ENCODE assay signal across 8 cellular contexts in genomic region chr12:123384318-123384993, GRCh38. TPM values are rescaled to one million over a fixed set of nuclear protein-coding genes. Genes with fewer than 3 reads are reported as not detected.
DNase-seq lines count a peak whose midpoint lies in the region; ATAC-seq, FAIRE-seq and TF ChIP-seq lines count a peak whose summit lies in the region.

No MANE protein-coding gene starts in this region.

- peak overlapping the region; percentile 49; the same call in 1 of the 2 replicates for H3K27ac ChIP-seq in DOHH2 (ENCODE audit: low read depth, low read length)
- H3K27ac ChIP-seq in IMR-90 (ENCODE audit: insufficient read depth, low read length): peak overlapping the region; percentile 79

- H4K5ac ChIP-seq in IMR-90 (ENCODE audit: low read depth, low read length): peak overlapping the region; percentile 49; the same call in 1 of the 2 replicates

- H2BK5ac ChIP-seq in IMR-90 (ENCODE audit: low read depth, low read length, poor library complexity, severe bottlenecking): peak overlapping the region; percentile 43

- TF ChIP-seq CTCF in DOHH2 (IDR thresholded peaks at IDR 0.05; ENCODE audit: low read depth, low read length, poor library complexity, severe bottlenecking): peak; percentile 25
- no peak for TF ChIP-seq CTCF in IMR-90 (conservative IDR thresholded peaks at IDR 0.05; ENCODE audit: low read depth, low read length)

- H3K4me2 ChIP-seq in DOHH2 (ENCODE audit: low read length) (peak overlapping the region; percentile 99), IMR-90 (ENCODE audit: low read depth, low read length) (peak overlapping the region; percentile 96), skeletal muscle satellite cell (ENCODE audit: low read length) (peak overlapping the region; percentile 97)

- peak overlapping the region; percentile 5 to 38; a peak in 1 of 4 replicates for H4K8ac ChIP-seq in IMR-90 (ENCODE audit: low read depth in 2 of 2, low read length in 2 of 2)

- H3K23ac ChIP-seq in IMR-90 (ENCODE audit: low read depth, low read length): peak overlapping the region; percentile 66

- no peak overlapping the region for H2BK20ac ChIP-seq in IMR-90 (ENCODE audit: low read depth, low read length)

- peak overlapping the region; percentile 96 for H2AFZ ChIP-seq in IMR-90 (replicated peaks; ENCODE audit: low read length, poor library complexity)

- H2AK9ac ChIP-seq in IMR-90 (replicated peaks; ENCODE audit: low read depth, low read length, poor library complexity): peak overlapping the region; percentile 86

- peaks cover 44% of the 10 kb centered on the region for H3K79me2 ChIP-seq in DOHH2 (ENCODE audit: control insufficient read depth, low read length)

- in situ Hi-C loops in IMR-90 (cut with MboI; ENCODE audit: low sequenced_read_pairs): no loop called here

- no peak overlapping the region for H2BK15ac ChIP-seq in IMR-90 (ENCODE audit: low read depth, low read length)

- peak overlapping the region; percentile 54 for H3K56ac ChIP-seq in IMR-90 (ENCODE audit: extremely low read depth, insufficient read depth, low read length)

- no peak overlapping the region; the same call in 1 of the 2 replicates for H3K18ac ChIP-seq in IMR-90 (ENCODE audit: low read depth, low read length)

- no peaks in the 10 kb centered on the region for H3K27me3 Mint-ChIP-seq in activated T-cell treated with anti-CD3 and anti-CD28 coated beads, Interleukin-2, amount 50 U/mL, for 72 hours (ENCODE audit: low read depth)

- H3K4me3 ChIP-seq in DOHH2 (ENCODE audit: low read length) (peak overlapping the region; percentile 100), IMR-90 (ENCODE audit: insufficient read depth, low read depth, low read length) (peak overlapping the region; percentile 49), skeletal muscle satellite cell (ENCODE audit: low read length) (peak overlapping the region; percentile 85)

- H3K36me3 ChIP-seq in DOHH2 (ENCODE audit: control insufficient read depth, low read length) (no peaks in the 10 kb centered on the region; the same call in 1 of the 2 replicates), IMR-90 (ENCODE audit: control insufficient read depth, insufficient read depth, low read length) (no peaks in the 10 kb centered on the region), skeletal muscle satellite cell (ENCODE audit: insufficient read depth, low read length) (no peaks in the 10 kb centered on the region)

- H3K9ac ChIP-seq in IMR-90 (ENCODE audit: low read depth, low read length) (peak overlapping the region; percentile 80), skeletal muscle satellite cell (ENCODE audit: low read depth, low read length) (peak overlapping the region; percentile 85)

- peak overlapping the region; percentile 26 for H4K91ac ChIP-seq in IMR-90 (ENCODE audit: insufficient read depth, low read depth, low read length)

- 0% methylated on average over 9 of the region's 41 CpGs; no CpG with 5 or more reads in 1 of the 2 experiments for WGBS in IMR-90 (ENCODE audit: extremely low coverage in 2 of 2, insufficient read length in 1 of 2), 2 experiments

- no peaks in the 10 kb centered on the region for H3K9me3 Mint-ChIP-seq in activated T-cell treated with anti-CD3 and anti-CD28 coated beads, Interleukin-2, amount 50 U/mL, for 72 hours

- DNase-seq in IMR-90: no peak
- DNase-seq in activated T-cell treated with anti-CD3 and anti-CD28 coated beads, Interleukin-2, amount 50 U/mL, for 72 hours: peak; percentile 47 to 52
- peak; percentile 38 for DNase-seq in hepatic stellate cell (ENCODE audit: low spot score)
- no peak for DNase-seq in GM19239 (ENCODE audit: insufficient read length, low spot score)

- peaks cover 13% of the 10 kb centered on the region; the same call in 1 of the 2 replicates for H3K9me1 ChIP-seq in IMR-90 (ENCODE audit: insufficient read depth, low read length)

- no peak for TF ChIP-seq RAD21 in IMR-90 (IDR thresholded peaks at IDR 0.05; ENCODE audit: low read length)

- H4K20me1 ChIP-seq in DOHH2 (ENCODE audit: control insufficient read depth, insufficient read depth, low read depth, low read length) (no peaks in the 10 kb centered on the region), IMR-90 (ENCODE audit: insufficient read depth, low read length) (no peaks in the 10 kb centered on the region)

- no TSS peak for BruUV-seq in IMR-90 (replicated peaks; lab: Mats Ljungman, UMichigan)

- H2AK5ac ChIP-seq in IMR-90 (ENCODE audit: low read depth, low read length): 0 out of 2 replicates have a peak overlapping the region, but pooled peaks have one; percentile 3

- peaks cover 23% of the 10 kb centered on the region for H3K4me1 Mint-ChIP-seq in activated T-cell treated with anti-CD3 and anti-CD28 coated beads, Interleukin-2, amount 50 U/mL, for 72 hours (ENCODE audit: low read depth)

- intact Hi-C loops in IMR-90 (cut with micrococcal nuclease): loop anchor here (10.0 kb wide), 1 partner anchor 410 kb away; the partner anchor contains the start of gene OGFOD2

- no peak for FAIRE-seq in GM19239 (lab: Jason Lieb, UNC)

- CTCF ChIA-PET in IMR-90 (lab: Yijun Ruan, JAX): interaction anchor here (1.1 kb wide), 1 partner anchor 19 kb away, joined by 5 read pairs; no protein-coding TSS in a partner anchor

- POLR2A ChIA-PET in IMR-90 (lab: Charles Lee; ENCODE audit: unreplicated experiment): interaction anchor here (0.6 to 1.2 kb wide), 3 partner anchors 19 to 1304 kb away, joined by 3 to 4 read pairs (median 4); partner anchors contain the start of genes SBNO1 and TMED2

- dilution Hi-C loops in IMR-90 (cut with HindIII; ENCODE audit: low sequenced_read_pairs, unreplicated experiment): no loop called here

- H3K36me3 Mint-ChIP-seq in activated T-cell treated with anti-CD3 and anti-CD28 coated beads, Interleukin-2, amount 50 U/mL, for 72 hours (ENCODE audit: insufficient read depth in 2 of 2): peaks cover 2% of the 10 kb centered on the region in 2 donors

- peaks cover 3% of the 10 kb centered on the region for H3F3A ChIP-seq in DOHH2 (ENCODE audit: control insufficient read depth, insufficient read depth)

- H3K14ac ChIP-seq in IMR-90 (replicated peaks; ENCODE audit: low read depth, low read length): peak overlapping the region; percentile 64

- H3K9me3 ChIP-seq in DOHH2 (ENCODE audit: control insufficient read depth, insufficient read depth, low read length) (no peaks in the 10 kb centered on the region), IMR-90 (ENCODE audit: control insufficient read depth, insufficient read depth, low read length) (no peaks in the 10 kb centered on the region), skeletal muscle satellite cell (replicated peaks; ENCODE audit: low read length) (no peaks in the 10 kb centered on the region)

- no peak for ATAC-seq in IMR-90 (ENCODE audit: low read depth)
- ATAC-seq in activated T-cell treated with anti-CD3 and anti-CD28 coated beads, Interleukin-2, amount 50 U/mL, for 72 hours (replicated peaks in 1 of 2): peak in 1 of 2 donors; percentile 15
- no peak for ATAC-seq in GM21447 (IDR thresholded peaks at IDR 0.05; ENCODE audit: unreplicated experiment)
- ATAC-seq in HG02642 (IDR thresholded peaks at IDR 0.05; ENCODE audit: poor library complexity, unreplicated experiment): no peak

- peaks cover 17 to 43% of the 10 kb centered on the region in 2 experiments for H3K79me1 ChIP-seq in IMR-90 (ENCODE audit: low read depth in 1 of 2, low read length in 2 of 2)

- H3K4ac ChIP-seq in IMR-90 (ENCODE audit: low read depth, low read length): peak overlapping the region; percentile 78

- no peak overlapping the region for H2BK120ac ChIP-seq in IMR-90 (ENCODE audit: low read depth, low read length)

- peak overlapping the region; percentile 97 to 98 for H3K4me3 Mint-ChIP-seq in activated T-cell treated with anti-CD3 and anti-CD28 coated beads, Interleukin-2, amount 50 U/mL, for 72 hours

- H3K4me1 ChIP-seq in DOHH2 (ENCODE audit: control insufficient read depth, low read length) (peaks cover 18% of the 10 kb centered on the region), IMR-90 (ENCODE audit: control insufficient read depth, insufficient read depth, low read length) (peaks cover 7% of the 10 kb centered on the region), skeletal muscle satellite cell (ENCODE audit: control insufficient read depth, insufficient read depth, low read length) (peaks cover 13% of the 10 kb centered on the region)

- no peak overlapping the region for H3K27ac Mint-ChIP-seq in activated T-cell treated with anti-CD3 and anti-CD28 coated beads, Interleukin-2, amount 50 U/mL, for 72 hours

- H3K27me3 ChIP-seq in DOHH2 (ENCODE audit: control insufficient read depth, low read length) (no peaks in the 10 kb centered on the region; the same call in 1 of the 2 replicates), IMR-90 (ENCODE audit: control insufficient read depth, insufficient read depth, low read length) (no peaks in the 10 kb centered on the region), skeletal muscle satellite cell (ENCODE audit: control insufficient read depth, insufficient read depth, low read length) (no peaks in the 10 kb centered on the region)

- TF ChIP-seq POLR2A in IMR-90 (IDR thresholded peaks at IDR 0.05; ENCODE audit: low read depth, low read length): no peak

- no peaks in the 10 kb centered on the region for H3K9me2 ChIP-seq in DOHH2 (replicated peaks; ENCODE audit: control insufficient read depth, low read length)

TF ChIP-seq in IMR-90, 13 proteins besides CTCF, POLR2A, EP300 and RAD21 (continues in another document):
- no peak for TF ChIP-seq NFE2L2 (IDR thresholded peaks at IDR 0.05; ENCODE audit: low read depth, low read length)
- no peak for TF ChIP-seq CEBPB (IDR thresholded peaks at IDR 0.05; ENCODE audit: low read depth, low read length)
- no peak for TF ChIP-seq SMC3 (IDR thresholded peaks at IDR 0.05; ENCODE audit: low read depth, low read length)

RNA-seq across cellular contexts. Expression of gene KMT5A, which starts 0.5 kb away (rescaled TPM):
- 26.0 and 32.2 TPM in 2 replicates for total RNA-seq in IMR-90 (2012; rRNA removed)
- polyA plus RNA-seq in IMR-90 (2012; rRNA removed): 28.3 and 30.3 TPM in 2 replicates
- 16.3 and 17.9 TPM in 2 replicates for polyA plus RNA-seq in IMR-90 (2012; cell fraction: cytosol; rRNA removed)
- 47.8 and 61.5 TPM in 2 replicates for polyA plus RNA-seq in IMR-90 (2012; cell fraction: nucleus; rRNA removed; ENCODE audit: low replicate concordance)
- total RNA-seq in activated T-cell treated with anti-CD3 and anti-CD28 coated beads, Interleukin-2, amount 50 U/mL, for 72 hours: 10 to 100 TPM; 67.4 to 83.7 TPM
- 38.0 and 45.4 TPM in 2 replicates for total RNA-seq in skeletal muscle satellite cell (2012; rRNA removed)

RNA-seq across cellular contexts. Expression of gene SBNO1, which starts 19.8 kb away (rescaled TPM):
- total RNA-seq in IMR-90 (2012; rRNA removed): 24.9 and 43.0 TPM in 2 replicates
- 4.1 and 5.3 TPM in 2 replicates for polyA plus RNA-seq in IMR-90 (2012; rRNA removed)
- 1.5 TPM in 2 replicates for polyA plus RNA-seq in IMR-90 (2012; cell fraction: cytosol; rRNA removed)
- 2.1 and 6.2 TPM in 2 replicates for polyA plus RNA-seq in IMR-90 (2012; cell fraction: nucleus; rRNA removed; ENCODE audit: low replicate concordance)
- 10 to 100 TPM; 38.5 to 41.6 TPM for total RNA-seq in activated T-cell treated with anti-CD3 and anti-CD28 coated beads, Interleukin-2, amount 50 U/mL, for 72 hours
- 23.8 and 28.4 TPM in 2 replicates for total RNA-seq in skeletal muscle satellite cell (2012; rRNA removed)

RNA-seq across cellular contexts. Expression of gene RILPL2, which starts 52.0 kb away (rescaled TPM):
- 1.8 and 2.2 TPM in 2 replicates for total RNA-seq in IMR-90 (2012; rRNA removed)
- 2.1 and 2.2 TPM in 2 replicates for polyA plus RNA-seq in IMR-90 (2012; rRNA removed)
- 2.0 TPM in 2 replicates for polyA plus RNA-seq in IMR-90 (2012; cell fraction: cytosol; rRNA removed)
- polyA plus RNA-seq in IMR-90 (2012; cell fraction: nucleus; rRNA removed; ENCODE audit: low replicate concordance): 0.61 and 0.91 TPM in 2 replicates
- 10 to 100 TPM; 13.6 to 13.9 TPM for total RNA-seq in activated T-cell treated with anti-CD3 and anti-CD28 coated beads, Interleukin-2, amount 50 U/mL, for 72 hours
- total RNA-seq in skeletal muscle satellite cell (2012; rRNA removed): 1.3 and 2.3 TPM in 2 replicates

Comparison
In these comparisons a context has a peak if more than half of its experiments do, and no peak if none do; other contexts are left out.
1. H3K4me3 ChIP-seq: peak in every context shown above with its lines; median percentile 100 in DOHH2; 85 in skeletal muscle satellite cell; 49 in IMR-90.
2. DNase-seq: peak in activated T-cell treated with anti-CD3 and anti-CD28 coated beads, Interleukin-2, amount 50 U/mL, for 72 hours (2 of 2) and hepatic stellate cell (single experiment); none in IMR-90 (single experiment) and GM19239 (single experiment).
3. Peak in every context shown above with its lines, with median percentiles within 50 percentile points of each other: H3K4me2 ChIP-seq.